In genomic region chr6:35730745-35731413, GRCh38 we compare ENCODE assay signal across 8 cellular contexts. TPM values are rescaled to one million over a fixed set of nuclear protein-coding genes. Genes with fewer than 3 reads are reported as not detected.
A peak's percentile ranks its signal among the peaks of the same experiment; 100 is the strongest.
DNase-seq lines count a peak whose midpoint lies in the region; ATAC-seq and TF ChIP-seq lines count a peak whose summit lies in the region.

No MANE protein-coding gene starts in this region.

- H3K4me3 ChIP-seq in GM06990 (replicated peaks; ENCODE audit: low read depth, low read length) (peak overlapping the region; percentile 75), fibroblast of pulmonary artery (replicated peaks; ENCODE audit: low read depth, low read length) (peak overlapping the region; percentile 13), retinal pigment epithelial cell (ENCODE audit: low read length) (peak overlapping the region; percentile 40), MG63 (no peak overlapping the region)

- DNase-seq in GM06990 (ENCODE audit: extremely low read depth, insufficient read length) = no peak
- DNase-seq in SK-MEL-5 (ENCODE audit: low read depth, low spot score) = peak; percentile 19
- peak; percentile 35 for DNase-seq in fibroblast of pulmonary artery (ENCODE audit: low read depth)
- no peak for DNase-seq in retinal pigment epithelial cell (ENCODE audit: low read depth)
- DNase-seq in NCI-H510A (lab: John Stamatoyannopoulos, UW) = no peak
- no peak for DNase-seq in MG63
- DNase-seq in NCI-H2227 (lab: John Stamatoyannopoulos, UW; ENCODE audit: unreplicated experiment) = no peak

- in situ Hi-C loops in SK-MEL-5 (cut with HindIII; ENCODE audit: low pct_unique_long_range_greater_than_20kb, low sequenced_read_pairs) = no loop called here

- H3K27me3 ChIP-seq in GM06990 (replicated peaks; ENCODE audit: control insufficient read depth, insufficient read depth, low read length) (no peaks in the 10 kb centered on the region), MG63 (no peaks in the 10 kb centered on the region)

- H3K9me3 ChIP-seq in MG63 = no peaks in the 10 kb centered on the region

- ATAC-seq in GM21528 (IDR thresholded peaks at IDR 0.05; ENCODE audit: low FRiP score, unreplicated experiment) = no peak

- H3K36me3 ChIP-seq in GM06990 (ENCODE audit: control insufficient read depth, insufficient read depth, low read length) (no peaks in the 10 kb centered on the region), MG63 (no peaks in the 10 kb centered on the region)

- TF ChIP-seq CTCF in GM06990 (IDR thresholded peaks at IDR 0.05; ENCODE audit: insufficient read depth, low read length, poor library complexity, severe bottlenecking) (no peak), fibroblast of pulmonary artery (IDR thresholded peaks at IDR 0.05; ENCODE audit: low read length, missing control alignments) (no peak), retinal pigment epithelial cell (conservative IDR thresholded peaks at IDR 0.05; ENCODE audit: low read depth, low read length) (no peak)

RNA-seq across cellular contexts. Expression of gene ARMC12, which starts 6.0 kb away (rescaled TPM):
- total RNA-seq in SK-MEL-5 (2014; rRNA removed; shearing (Covaris generic)) = 0.35 TPM in 1 of 2 replicates, not detected in the other
- 0.32 TPM in 1 of 2 replicates, not detected in the other for polyA plus RNA-seq in SK-MEL-5 (2015; cell fraction: cytosol; rRNA removed)
- 1.1 TPM in 1 of 2 replicates, not detected in the other for polyA plus RNA-seq in SK-MEL-5 (2015; cell fraction: nucleus; rRNA removed)
- total RNA-seq in MG63 (2014; rRNA removed; shearing (Covaris generic); ENCODE audit: low replicate concordance) = not detected in 2 replicates

RNA-seq across cellular contexts. Expression of gene FKBP5, which starts 42.2 kb away (rescaled TPM):
- total RNA-seq in SK-MEL-5 (2014; rRNA removed; shearing (Covaris generic)) = 4.3 and 4.6 TPM in 2 replicates
- polyA plus RNA-seq in SK-MEL-5 (2015; cell fraction: cytosol; rRNA removed) = 10.1 and 11.8 TPM in 2 replicates
- 3.6 and 4.6 TPM in 2 replicates for polyA plus RNA-seq in SK-MEL-5 (2015; cell fraction: nucleus; rRNA removed)
- total RNA-seq in MG63 (2014; rRNA removed; shearing (Covaris generic); ENCODE audit: low replicate concordance) = 9.4 and 10.3 TPM in 2 replicates

RNA-seq across cellular contexts. Expression of gene CLPSL2, which starts 45.5 kb away (rescaled TPM):
- total RNA-seq in SK-MEL-5 (2014; rRNA removed; shearing (Covaris generic)) = not detected in 2 replicates
- not detected in 2 replicates for polyA plus RNA-seq in SK-MEL-5 (2015; cell fraction: cytosol; rRNA removed)
- polyA plus RNA-seq in SK-MEL-5 (2015; cell fraction: nucleus; rRNA removed) = not detected in 2 replicates
- total RNA-seq in MG63 (2014; rRNA removed; shearing (Covaris generic); ENCODE audit: low replicate concordance) = not detected in 2 replicates

RNA-seq across cellular contexts. Expression of gene CLPSL1, which starts 49.9 kb away (rescaled TPM):
- not detected in 2 replicates for total RNA-seq in SK-MEL-5 (2014; rRNA removed; shearing (Covaris generic))
- not detected in 2 replicates for polyA plus RNA-seq in SK-MEL-5 (2015; cell fraction: cytosol; rRNA removed)
- not detected in 2 replicates for polyA plus RNA-seq in SK-MEL-5 (2015; cell fraction: nucleus; rRNA removed)
- not detected in 2 replicates for total RNA-seq in MG63 (2014; rRNA removed; shearing (Covaris generic); ENCODE audit: low replicate concordance)

Comparison
In these comparisons a context has a peak if more than half of its experiments do, and no peak if none do; other contexts are left out.
1. DNase-seq: peak in SK-MEL-5 (single experiment) and fibroblast of pulmonary artery (single experiment); none in GM06990 (single experiment), retinal pigment epithelial cell (single experiment), NCI-H510A (single experiment), MG63 (single experiment) and NCI-H2227 (single experiment).